1 cellular context compared by ENCODE assay signal in the genomic region with DNA sequence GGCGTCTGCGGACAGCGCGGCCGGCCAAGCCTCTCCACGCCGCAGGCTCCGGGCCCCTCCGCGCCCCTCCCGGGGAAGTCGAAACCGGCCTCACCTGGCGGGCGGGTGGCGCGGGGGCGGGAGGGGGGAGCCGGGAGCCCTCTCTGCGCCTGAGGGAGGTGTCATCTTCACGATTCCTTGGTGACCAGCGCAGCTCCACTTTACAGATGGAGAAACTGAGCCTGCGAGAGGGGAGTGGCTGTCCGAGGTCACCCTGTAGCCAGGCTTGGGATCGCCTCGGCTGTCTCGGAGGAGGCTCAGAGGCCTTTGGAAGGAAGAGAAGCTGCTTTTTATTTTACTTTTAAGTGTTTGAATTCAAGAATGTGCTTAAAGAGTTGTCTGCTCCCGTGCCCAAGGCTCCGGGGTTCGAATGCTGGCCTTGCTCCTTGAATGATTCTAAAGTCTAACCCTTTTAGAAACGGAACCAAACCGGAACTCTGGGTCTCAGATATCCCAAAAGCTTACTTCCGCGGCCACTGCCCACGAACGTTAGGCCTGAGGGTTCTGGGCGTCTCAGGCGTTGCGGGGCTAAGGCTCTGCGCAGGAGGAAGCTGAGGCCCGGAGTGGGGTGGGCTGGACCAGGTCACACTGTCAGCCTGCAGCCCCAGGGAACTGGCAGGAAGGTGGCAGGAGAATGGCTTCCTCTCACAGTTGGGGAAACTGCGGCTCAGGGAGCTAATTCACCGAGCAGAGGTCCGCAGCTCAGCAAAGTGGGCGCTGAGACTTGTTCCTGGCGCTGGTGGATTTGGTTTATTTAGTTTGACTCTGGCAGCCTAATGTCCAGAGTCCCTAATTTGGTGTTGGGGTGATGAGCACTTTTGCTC.
TF ChIP-seq lines count a peak whose summit lies in the region.

No MANE protein-coding gene starts in this region.

TF ChIP-seq in GM12878, 131 proteins besides CTCF, POLR2A, EP300 and RAD21:
- TF ChIP-seq, protein P1, sequence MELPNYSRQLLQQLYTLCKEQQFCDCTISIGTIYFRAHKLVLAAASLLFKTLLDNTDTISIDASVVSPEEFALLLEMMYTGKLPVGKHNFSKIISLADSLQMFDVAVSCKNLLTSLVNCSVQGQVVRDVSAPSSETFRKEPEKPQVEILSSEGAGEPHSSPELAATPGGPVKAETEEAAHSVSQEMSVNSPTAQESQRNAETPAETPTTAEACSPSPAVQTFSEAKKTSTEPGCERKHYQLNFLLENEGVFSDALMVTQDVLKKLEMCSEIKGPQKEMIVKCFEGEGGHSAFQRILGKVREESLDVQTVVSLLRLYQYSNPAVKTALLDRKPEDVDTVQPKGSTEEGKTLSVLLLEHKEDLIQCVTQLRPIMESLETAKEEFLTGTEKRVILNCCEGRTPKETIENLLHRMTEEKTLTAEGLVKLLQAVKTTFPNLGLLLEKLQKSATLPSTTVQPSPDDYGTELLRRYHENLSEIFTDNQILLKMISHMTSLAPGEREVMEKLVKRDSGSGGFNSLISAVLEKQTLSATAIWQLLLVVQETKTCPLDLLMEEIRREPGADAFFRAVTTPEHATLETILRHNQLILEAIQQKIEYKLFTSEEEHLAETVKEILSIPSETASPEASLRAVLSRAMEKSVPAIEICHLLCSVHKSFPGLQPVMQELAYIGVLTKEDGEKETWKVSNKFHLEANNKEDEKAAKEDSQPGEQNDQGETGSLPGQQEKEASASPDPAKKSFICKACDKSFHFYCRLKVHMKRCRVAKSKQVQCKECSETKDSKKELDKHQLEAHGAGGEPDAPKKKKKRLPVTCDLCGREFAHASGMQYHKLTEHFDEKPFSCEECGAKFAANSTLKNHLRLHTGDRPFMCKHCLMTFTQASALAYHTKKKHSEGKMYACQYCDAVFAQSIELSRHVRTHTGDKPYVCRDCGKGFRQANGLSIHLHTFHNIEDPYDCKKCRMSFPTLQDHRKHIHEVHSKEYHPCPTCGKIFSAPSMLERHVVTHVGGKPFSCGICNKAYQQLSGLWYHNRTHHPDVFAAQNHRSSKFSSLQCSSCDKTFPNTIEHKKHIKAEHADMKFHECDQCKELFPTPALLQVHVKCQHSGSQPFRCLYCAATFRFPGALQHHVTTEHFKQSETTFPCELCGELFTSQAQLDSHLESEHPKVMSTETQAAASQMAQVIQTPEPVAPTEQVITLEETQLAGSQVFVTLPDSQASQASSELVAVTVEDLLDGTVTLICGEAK (IDR thresholded peaks at IDR 0.05; ENCODE audit: borderline replicate concordance) = peak; percentile 42; the same call in 1 of the 2 replicates
- TF ChIP-seq HDGF (IDR thresholded peaks at IDR 0.05) (no peak), SMARCA5 (IDR thresholded peaks at IDR 0.05) (peak; percentile 66; the same call in 1 of the 2 replicates), EGR1 (IDR thresholded peaks at IDR 0.05; ENCODE audit: borderline replicate concordance in 1 of 2, low read depth in 2 of 2, low read length in 2 of 2) (peak in 1 of 2 experiments; percentile 61; a peak in 1 of 3 replicates), NFYA (IDR thresholded peaks at IDR 0.05; ENCODE audit: borderline replicate concordance, low read depth, low read length) (no peak), MYC (IDR thresholded peaks at IDR 0.05; ENCODE audit: insufficient read depth, insufficient read length, insufficient replicate concordance, low read length, severe bottlenecking) (no peak), NFIC (IDR thresholded peaks at IDR 0.05; ENCODE audit: low read depth, low read length) (no peak), BACH1 (IDR thresholded peaks at IDR 0.05; ENCODE audit: borderline replicate concordance) (no peak), ZNF217 (IDR thresholded peaks at IDR 0.05) (no peak), MXI1 (IDR thresholded peaks at IDR 0.05; ENCODE audit: low read depth, low read length) (0 out of 2 replicates have a peak, but pooled peaks have one; percentile 29)
- TF ChIP-seq, protein P2, sequence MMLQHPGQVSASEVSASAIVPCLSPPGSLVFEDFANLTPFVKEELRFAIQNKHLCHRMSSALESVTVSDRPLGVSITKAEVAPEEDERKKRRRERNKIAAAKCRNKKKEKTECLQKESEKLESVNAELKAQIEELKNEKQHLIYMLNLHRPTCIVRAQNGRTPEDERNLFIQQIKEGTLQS (IDR thresholded peaks at IDR 0.05; ENCODE audit: borderline replicate concordance, extremely low read depth, low read depth, low read length) = no peak
- TF ChIP-seq, protein P3, sequence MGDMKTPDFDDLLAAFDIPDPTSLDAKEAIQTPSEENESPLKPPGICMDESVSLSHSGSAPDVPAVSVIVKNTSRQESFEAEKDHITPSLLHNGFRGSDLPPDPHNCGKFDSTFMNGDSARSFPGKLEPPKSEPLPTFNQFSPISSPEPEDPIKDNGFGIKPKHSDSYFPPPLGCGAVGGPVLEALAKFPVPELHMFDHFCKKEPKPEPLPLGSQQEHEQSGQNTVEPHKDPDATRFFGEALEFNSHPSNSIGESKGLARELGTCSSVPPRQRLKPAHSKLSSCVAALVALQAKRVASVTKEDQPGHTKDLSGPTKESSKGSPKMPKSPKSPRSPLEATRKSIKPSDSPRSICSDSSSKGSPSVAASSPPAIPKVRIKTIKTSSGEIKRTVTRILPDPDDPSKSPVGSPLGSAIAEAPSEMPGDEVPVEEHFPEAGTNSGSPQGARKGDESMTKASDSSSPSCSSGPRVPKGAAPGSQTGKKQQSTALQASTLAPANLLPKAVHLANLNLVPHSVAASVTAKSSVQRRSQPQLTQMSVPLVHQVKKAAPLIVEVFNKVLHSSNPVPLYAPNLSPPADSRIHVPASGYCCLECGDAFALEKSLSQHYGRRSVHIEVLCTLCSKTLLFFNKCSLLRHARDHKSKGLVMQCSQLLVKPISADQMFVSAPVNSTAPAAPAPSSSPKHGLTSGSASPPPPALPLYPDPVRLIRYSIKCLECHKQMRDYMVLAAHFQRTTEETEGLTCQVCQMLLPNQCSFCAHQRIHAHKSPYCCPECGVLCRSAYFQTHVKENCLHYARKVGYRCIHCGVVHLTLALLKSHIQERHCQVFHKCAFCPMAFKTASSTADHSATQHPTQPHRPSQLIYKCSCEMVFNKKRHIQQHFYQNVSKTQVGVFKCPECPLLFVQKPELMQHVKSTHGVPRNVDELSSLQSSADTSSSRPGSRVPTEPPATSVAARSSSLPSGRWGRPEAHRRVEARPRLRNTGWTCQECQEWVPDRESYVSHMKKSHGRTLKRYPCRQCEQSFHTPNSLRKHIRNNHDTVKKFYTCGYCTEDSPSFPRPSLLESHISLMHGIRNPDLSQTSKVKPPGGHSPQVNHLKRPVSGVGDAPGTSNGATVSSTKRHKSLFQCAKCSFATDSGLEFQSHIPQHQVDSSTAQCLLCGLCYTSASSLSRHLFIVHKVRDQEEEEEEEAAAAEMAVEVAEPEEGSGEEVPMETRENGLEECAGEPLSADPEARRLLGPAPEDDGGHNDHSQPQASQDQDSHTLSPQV (IDR thresholded peaks at IDR 0.05) = no peak
- TF ChIP-seq, protein P4, sequence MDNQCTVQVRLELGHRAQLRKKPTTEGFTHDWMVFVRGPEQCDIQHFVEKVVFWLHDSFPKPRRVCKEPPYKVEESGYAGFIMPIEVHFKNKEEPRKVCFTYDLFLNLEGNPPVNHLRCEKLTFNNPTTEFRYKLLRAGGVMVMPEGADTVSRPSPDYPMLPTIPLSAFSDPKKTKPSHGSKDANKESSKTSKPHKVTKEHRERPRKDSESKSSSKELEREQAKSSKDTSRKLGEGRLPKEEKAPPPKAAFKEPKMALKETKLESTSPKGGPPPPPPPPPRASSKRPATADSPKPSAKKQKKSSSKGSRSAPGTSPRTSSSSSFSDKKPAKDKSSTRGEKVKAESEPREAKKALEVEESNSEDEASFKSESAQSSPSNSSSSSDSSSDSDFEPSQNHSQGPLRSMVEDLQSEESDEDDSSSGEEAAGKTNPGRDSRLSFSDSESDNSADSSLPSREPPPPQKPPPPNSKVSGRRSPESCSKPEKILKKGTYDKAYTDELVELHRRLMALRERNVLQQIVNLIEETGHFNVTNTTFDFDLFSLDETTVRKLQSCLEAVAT (IDR thresholded peaks at IDR 0.05) = 0 out of 2 replicates have a peak, but pooled peaks have one; percentile 27
